ENCODE assay signal across 16 cellular contexts in the genomic region with DNA sequence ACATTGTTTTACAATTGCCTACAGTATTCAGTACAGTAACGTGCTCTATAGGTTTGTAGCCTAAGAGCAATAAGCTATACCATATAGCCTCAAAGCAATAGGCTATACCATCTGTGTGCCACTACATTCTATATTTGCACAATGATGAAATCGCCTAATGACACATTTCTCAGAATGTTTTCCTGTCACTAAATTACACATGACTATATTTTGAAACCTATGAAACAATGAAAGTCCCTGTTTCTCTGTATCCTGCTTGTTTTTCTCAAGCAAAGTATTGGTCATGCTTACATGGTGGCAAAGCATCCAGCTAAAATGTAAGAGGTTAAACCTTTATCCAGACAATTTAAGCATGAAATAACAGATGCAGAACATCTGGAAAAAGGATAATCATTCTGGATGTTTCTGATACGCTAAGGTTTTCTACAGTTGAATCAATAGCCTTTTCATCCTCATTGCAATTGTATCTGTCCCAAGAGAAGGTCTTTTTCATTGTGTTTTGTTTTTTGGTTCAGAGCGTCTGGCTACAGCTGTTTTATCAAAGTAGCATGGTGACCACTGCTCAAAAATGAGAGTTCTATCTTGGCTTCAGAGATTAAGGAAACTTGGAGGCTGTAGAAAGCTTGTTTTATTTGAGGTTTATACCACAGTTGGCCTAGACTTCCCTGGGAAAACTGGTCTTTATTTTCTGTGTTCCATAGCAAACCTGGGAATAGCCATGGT.
DNase-seq lines count a peak whose midpoint lies in the region; ATAC-seq and TF ChIP-seq lines count a peak whose summit lies in the region.
"Had no signal": no experiment of that assay in that cellular context is flagged by ENCODE, and none has a peak within 500 bp of the region (broad histone marks: within the 10 kb centered on the region; RNA-seq: fewer than 3 reads in every experiment).

No MANE protein-coding gene starts in this region.

- ATAC-seq in GM18502 (IDR thresholded peaks at IDR 0.05; ENCODE audit: poor library complexity, unreplicated experiment), result peak; percentile 39
- peak; percentile 42 for ATAC-seq in GM21390 (IDR thresholded peaks at IDR 0.05; ENCODE audit: unreplicated experiment)
- peak; percentile 41 for ATAC-seq in HG03280 (IDR thresholded peaks at IDR 0.05; ENCODE audit: unreplicated experiment)
- ATAC-seq: SK-N-SH treated with all-trans-retinoic acid at 6 μM for 48 hours had no signal

- DNase-seq in SK-MEL-5 (ENCODE audit: low read depth, low spot score) (peak; percentile 2), GM20000 (ENCODE audit: low spot score) (no peak), NCI-H748 treated with DMSO at 0.1 percent for 48 hours (lab: John Stamatoyannopoulos, UW) (no peak), DMS153 (lab: John Stamatoyannopoulos, UW) (no peak)
- no peak for DNase-seq in activated naive CD4-positive, alpha-beta T cell treated with anti-CD3 and anti-CD28 coated beads, Interleukin-2, amount 50 U/mL, for 16 hours
- DNase-seq: DMS 273 treated with DMSO at 0.1 percent for 48 hours, GOT3, NCI-H1092, NCI-H146, NCI-H2081 treated with DMSO at 0.1 percent for 48 hours, NCI-H510A, NCI-H82 had no signal

- no peak for TF ChIP-seq CTCF in GM20000 (IDR thresholded peaks at IDR 0.05; ENCODE audit: extremely low read depth, missing control alignments)

- in situ Hi-C loops in SK-MEL-5 (cut with HindIII; ENCODE audit: low pct_unique_long_range_greater_than_20kb, low sequenced_read_pairs), result no loop called here
